ENCODE assay signal across 25 cellular contexts in the genomic region with DNA sequence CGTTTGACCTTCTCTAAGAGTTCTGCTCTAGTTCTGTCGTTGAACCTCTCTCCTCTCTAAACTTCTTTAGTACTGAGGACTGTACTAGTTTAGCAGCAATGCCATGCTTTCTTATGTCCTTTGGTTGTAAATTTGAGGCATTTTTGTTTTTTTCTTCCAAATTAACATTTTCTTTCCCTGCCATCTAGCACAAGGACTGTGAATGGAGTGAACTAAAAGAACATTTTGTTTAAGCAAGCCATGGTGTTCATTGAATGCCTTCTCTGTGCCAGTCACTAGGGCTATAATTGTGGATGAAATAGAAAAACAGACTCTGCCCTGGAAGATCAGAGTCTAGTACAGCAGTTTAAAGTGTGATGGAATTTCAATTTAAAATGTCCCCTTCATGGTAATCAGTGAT.
DNase-seq lines count a peak whose midpoint lies in the region; ATAC-seq and TF ChIP-seq lines count a peak whose summit lies in the region.
"Had no signal": no experiment of that assay in that cellular context is flagged by ENCODE, and none has a peak within 500 bp of the region (broad histone marks: within the 10 kb centered on the region; RNA-seq: fewer than 3 reads in every experiment).

No MANE protein-coding gene starts in this region.

- DNase-seq in Ammon's horn (ENCODE audit: low spot score) (peak; percentile 59), putamen (ENCODE audit: low spot score) (peak; percentile 36), ACHN (no peak), GM13977 (ENCODE audit: low spot score) (no peak)
- DNase-seq: 8988T; AML-193; Calu3; CD8-positive, alpha-beta memory T cell; DMS153; GDM1; HCEC 1CT; IMR-90; Kasumi-1; NCI-H1417; NCI-H1694 treated with DMSO at 0.1 percent for 48 hours; NCI-H2081 treated with DMSO at 0.1 percent for 48 hours; NCI-H446; NCI-H526; Peyer's patch; SJCRH30 had no signal

- no peaks in the 10 kb centered on the region for H3K27me3 ChIP-seq in layer of hippocampus (ENCODE audit: control insufficient read depth, insufficient read depth, low read length)
- H3K27me3 ChIP-seq: Peyer's patch, SJCRH30 had no signal

- TF ChIP-seq CTCF in GM13977 (IDR thresholded peaks at IDR 0.05; ENCODE audit: extremely low read depth, insufficient read depth, missing control alignments) = no peak

- H3K27ac ChIP-seq in angular gyrus (ENCODE audit: low read depth, low read length) (peak overlapping the region; percentile 72), layer of hippocampus (ENCODE audit: low read depth, low read length) (peak overlapping the region; percentile 66)
- H3K27ac ChIP-seq: C4-2B, Peyer's patch, SJCRH30 had no signal

- no peak for ATAC-seq in GM21825 (IDR thresholded peaks at IDR 0.05; ENCODE audit: unreplicated experiment)
- ATAC-seq: GM23338 had no signal

- in situ Hi-C loops in ACHN (cut with HindIII; ENCODE audit: low pct_ligation_motif_present, low pct_unique_long_range_greater_than_20kb, low sequenced_read_pairs) (no loop called here), GM13977 (cut with MboI; ENCODE audit: low pct_unique_long_range_greater_than_20kb, low sequenced_read_pairs, unreplicated experiment) (no loop called here)

Comparison
In these comparisons a context has a peak if more than half of its experiments do, and no peak if none do; other contexts are left out.
1. DNase-seq: peak in Ammon's horn (single experiment) and putamen (single experiment); none in ACHN (single experiment) and GM13977 (single experiment).